In the genomic region with DNA sequence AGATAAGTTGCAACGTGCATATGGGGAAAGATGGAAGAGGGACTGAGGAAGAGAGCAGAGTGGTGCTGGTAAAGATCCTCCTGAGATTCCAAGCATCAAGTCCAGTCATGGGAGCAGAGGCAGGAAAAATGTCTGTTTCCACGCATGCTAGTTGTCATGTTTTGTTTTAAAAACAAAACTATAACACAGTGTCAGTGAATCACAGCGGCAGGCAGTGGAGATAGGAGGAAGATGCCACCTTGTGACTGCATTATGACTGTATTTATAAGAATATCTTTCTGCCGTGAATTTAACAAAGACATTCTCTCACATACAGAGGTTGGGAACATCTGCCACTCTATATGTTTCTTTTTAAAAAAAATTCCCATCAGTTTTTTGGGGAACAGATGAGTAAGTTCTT, we compare ENCODE assay signal across 2 cellular contexts.
TF ChIP-seq lines count a peak whose summit lies in the region.

No MANE protein-coding gene starts in this region.

TF ChIP-seq in endothelial cell of umbilical vein, 7 proteins besides CTCF, POLR2A, EP300 and RAD21 (continued from another document):
- TF ChIP-seq MYC (IDR thresholded peaks at IDR 0.05; ENCODE audit: low read depth, low read length) (no peak), POLR2AphosphoS5 (IDR thresholded peaks at IDR 0.05; ENCODE audit: insufficient read depth, low read depth, low read length) (no peak), EZH2 (IDR thresholded peaks at IDR 0.05; ENCODE audit: borderline replicate concordance, low read depth, low read length, severe bottlenecking) (no peak), GATA2 (IDR thresholded peaks at IDR 0.05; ENCODE audit: insufficient read depth, insufficient read length, low read depth, low read length) (no peak)

TF ChIP-seq in WTC11, 78 proteins besides CTCF, POLR2A, EP300 and RAD21 (continued from another document):
- TF ChIP-seq, protein P1, sequence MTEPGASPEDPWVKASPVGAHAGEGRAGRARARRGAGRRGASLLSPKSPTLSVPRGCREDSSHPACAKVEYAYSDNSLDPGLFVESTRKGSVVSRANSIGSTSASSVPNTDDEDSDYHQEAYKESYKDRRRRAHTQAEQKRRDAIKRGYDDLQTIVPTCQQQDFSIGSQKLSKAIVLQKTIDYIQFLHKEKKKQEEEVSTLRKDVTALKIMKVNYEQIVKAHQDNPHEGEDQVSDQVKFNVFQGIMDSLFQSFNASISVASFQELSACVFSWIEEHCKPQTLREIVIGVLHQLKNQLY (CRISPR knock-in tag; IDR thresholded peaks at IDR 0.05), result no peak
- no peak for TF ChIP-seq E2F5 (CRISPR knock-in tag; IDR thresholded peaks at IDR 0.05)
- TF ChIP-seq GRHL2 (CRISPR knock-in tag; IDR thresholded peaks at IDR 0.05; ENCODE audit: insufficient replicate concordance, severe bottlenecking), result no peak
- no peak for TF ChIP-seq NFE2L1 (CRISPR knock-in tag; IDR thresholded peaks at IDR 0.05)
- no peak for TF ChIP-seq GTF2I (CRISPR knock-in tag; conservative IDR thresholded peaks at IDR 0.05)
- TF ChIP-seq JUN (CRISPR knock-in tag; IDR thresholded peaks at IDR 0.05), result no peak
